In genomic region chr15:62469874-62470688, GRCh38 we compare ENCODE assay signal across 10 cellular contexts.
DNase-seq lines count a peak whose midpoint lies in the region; TF ChIP-seq lines count a peak whose summit lies in the region.
"Had no signal": no experiment of that assay in that cellular context is flagged by ENCODE, and none has a peak within 500 bp of the region (broad histone marks: within the 10 kb centered on the region; RNA-seq: fewer than 3 reads in every experiment).

No MANE protein-coding gene starts in this region.

- H3K27ac ChIP-seq in mammary epithelial cell (ENCODE audit: insufficient read depth, low read depth, low read length) (no peak overlapping the region), stomach (peak overlapping the region in 4 of 5 donors; percentile 65 to 77 (median 66))

- 26% methylated on average over 11 of the region's 11 CpGs for WGBS in mammary epithelial cell (ENCODE audit: low coverage, missing lambda C conversion rate)
- WGBS in stomach, 5 donors, result 63 to 77% (median 70%) methylated on average over 10 to 11 of the region's 11 CpGs

- H4K20me1 ChIP-seq in mammary epithelial cell (ENCODE audit: insufficient read depth, low read length), result no peaks in the 10 kb centered on the region

- in situ Hi-C loops in mammary epithelial cell (cut with MboI; ENCODE audit: low sequenced_read_pairs in 2 of 2), result no loop called here

- no peaks in the 10 kb centered on the region for H3K9me3 Mint-ChIP-seq in activated naive CD8-positive, alpha-beta T cell treated with anti-CD3 and anti-CD28 coated beads for 36 hours
- H3K9me3 Mint-ChIP-seq in activated T-cell treated with anti-CD3 and anti-CD28 coated beads, Interleukin-2, amount 50 U/mL, for 24 hours, result no peaks in the 10 kb centered on the region

- H3K4me3 Mint-ChIP-seq in activated naive CD8-positive, alpha-beta T cell treated with anti-CD3 and anti-CD28 coated beads for 36 hours, result no peak overlapping the region
- H3K4me3 Mint-ChIP-seq in activated T-cell treated with anti-CD3 and anti-CD28 coated beads, Interleukin-2, amount 50 U/mL, for 24 hours, result no peak overlapping the region

- H3K27me3 Mint-ChIP-seq in activated naive CD8-positive, alpha-beta T cell treated with anti-CD3 and anti-CD28 coated beads for 36 hours, result peaks cover 4% of the 10 kb centered on the region
- peaks cover 10% of the 10 kb centered on the region for H3K27me3 Mint-ChIP-seq in activated T-cell treated with anti-CD3 and anti-CD28 coated beads, Interleukin-2, amount 50 U/mL, for 24 hours

- H3K9me3 ChIP-seq in mammary epithelial cell (replicated peaks; ENCODE audit: insufficient read depth, low read length) (no peaks in the 10 kb centered on the region), stomach (no peaks in the 10 kb centered on the region)

- CTCF ChIA-PET in mammary epithelial cell (lab: Charles Lee; ENCODE audit: low non-redundant PET), result interaction anchor here (0.6 kb wide), 2 partner anchors 80 to 1243 kb away, joined by 3 to 6 read pairs; no protein-coding TSS in a partner anchor

- no peaks in the 10 kb centered on the region for H3K79me2 ChIP-seq in mammary epithelial cell (ENCODE audit: insufficient read depth, low read length)

- H2AFZ ChIP-seq in mammary epithelial cell (ENCODE audit: low read depth, low read length), result peak overlapping the region; percentile 64

- TF ChIP-seq CTCF in mammary epithelial cell (conservative IDR thresholded peaks at IDR 0.05 in 1 of 2, IDR thresholded peaks at IDR 0.05 in 1 of 2; ENCODE audit: extremely low read depth in 1 of 2, insufficient read depth in 1 of 2, low read depth in 1 of 2, low read length in 2 of 2), result no peak
- no peak for TF ChIP-seq CTCF in kidney epithelial cell (IDR thresholded peaks at IDR 0.05; ENCODE audit: insufficient read depth, low read length, poor library complexity, severe bottlenecking)
- TF ChIP-seq CTCF in stomach (IDR thresholded peaks at IDR 0.05), result no peak

- intact Hi-C loops in mammary epithelial cell (cut with micrococcal nuclease), result no loop called here
- intact Hi-C loops in stomach (cut with DNase I; ENCODE audit: low total_unique reads), result no loop called here

- no peak overlapping the region for H3K4me2 ChIP-seq in mammary epithelial cell (ENCODE audit: insufficient read depth, low read depth, low read length)

- H3K4me1 ChIP-seq in mammary epithelial cell (ENCODE audit: insufficient read depth, low read length), result peaks cover 11% of the 10 kb centered on the region
- peaks cover 3 to 74% (median 26%) of the 10 kb centered on the region in 4 donors for H3K4me1 ChIP-seq in stomach

- no peak overlapping the region for H3K4me3 ChIP-seq in mammary epithelial cell (replicated peaks in 1 of 3; ENCODE audit: insufficient read depth in 1 of 3, low read depth in 2 of 3, low read length in 3 of 3)
- H3K4me3 ChIP-seq in kidney epithelial cell (ENCODE audit: low read depth, low read length), result no peak overlapping the region
- no peak overlapping the region for H3K4me3 ChIP-seq in stomach

- peak; percentile 25 for DNase-seq in GOT3 (lab: John Stamatoyannopoulos, UW)
- peak; percentile 12 for DNase-seq in mammary epithelial cell
- DNase-seq in kidney epithelial cell (ENCODE audit: low read depth), result peak; percentile 21
- DNase-seq in stomach, result no peak
- DNase-seq in NOMO-1 treated with DMSO at 0.1 percent for 48 hours (lab: John Stamatoyannopoulos, UW; ENCODE audit: unreplicated experiment), result no peak
- no peak for DNase-seq in activated naive CD8-positive, alpha-beta T cell treated with anti-CD3 and anti-CD28 coated beads for 36 hours
- DNase-seq in NCI-H2081 (lab: John Stamatoyannopoulos, UW), result no peak
- no peak for DNase-seq in activated T-cell treated with anti-CD3 and anti-CD28 coated beads, Interleukin-2, amount 50 U/mL, for 24 hours
- DNase-seq: activated CD4-positive, alpha-beta T cell treated with anti-CD3 and anti-CD28 coated beads, Interleukin-2, amount 50 U/mL, for 1 hour; NCI-H187 treated with DMSO at 0.1 percent for 48 hours had no signal

- H3K4me1 Mint-ChIP-seq in activated naive CD8-positive, alpha-beta T cell treated with anti-CD3 and anti-CD28 coated beads for 36 hours, result peaks cover 2% of the 10 kb centered on the region
- H3K4me1 Mint-ChIP-seq in activated T-cell treated with anti-CD3 and anti-CD28 coated beads, Interleukin-2, amount 50 U/mL, for 24 hours (ENCODE audit: low read depth), result no peaks in the 10 kb centered on the region

- H3K9ac ChIP-seq in mammary epithelial cell (ENCODE audit: insufficient read depth, low read length), result no peak overlapping the region

- H3K27me3 ChIP-seq in mammary epithelial cell (ENCODE audit: insufficient read depth, low read length), result no peaks in the 10 kb centered on the region
- H3K27me3 ChIP-seq in kidney epithelial cell (ENCODE audit: control insufficient read depth, insufficient read depth, low read length), result no peaks in the 10 kb centered on the region
- no peaks in the 10 kb centered on the region for H3K27me3 ChIP-seq in stomach

- TF ChIP-seq POLR2A in stomach (IDR thresholded peaks at IDR 0.05), result no peak

- dilution Hi-C loops in mammary epithelial cell (cut with HindIII; ENCODE audit: low sequenced_read_pairs), result no loop called here

- no TSS peak for BruUV-seq in mammary epithelial cell (replicated peaks; lab: Mats Ljungman, UMichigan)

- no peaks in the 10 kb centered on the region for H3K36me3 ChIP-seq in mammary epithelial cell (ENCODE audit: insufficient read depth, low read length)
- H3K36me3 ChIP-seq in kidney epithelial cell (ENCODE audit: control insufficient read depth, insufficient read depth, low read length), result no peaks in the 10 kb centered on the region
- no peaks in the 10 kb centered on the region for H3K36me3 ChIP-seq in stomach

- no peaks in the 10 kb centered on the region for H3K36me3 Mint-ChIP-seq in activated naive CD8-positive, alpha-beta T cell treated with anti-CD3 and anti-CD28 coated beads for 36 hours
- H3K36me3 Mint-ChIP-seq in activated T-cell treated with anti-CD3 and anti-CD28 coated beads, Interleukin-2, amount 50 U/mL, for 24 hours (ENCODE audit: low read depth), result no peaks in the 10 kb centered on the region

- no peak for TF ChIP-seq EP300 in stomach (IDR thresholded peaks at IDR 0.05)

- H3K27ac Mint-ChIP-seq in activated naive CD8-positive, alpha-beta T cell treated with anti-CD3 and anti-CD28 coated beads for 36 hours, result no peak overlapping the region
- H3K27ac Mint-ChIP-seq in activated T-cell treated with anti-CD3 and anti-CD28 coated beads, Interleukin-2, amount 50 U/mL, for 24 hours, result no peak overlapping the region

Comparison
In these comparisons a context has a peak if more than half of its experiments do, and no peak if none do; other contexts are left out.
1. DNase-seq: peak in GOT3 (single experiment), mammary epithelial cell (single experiment) and kidney epithelial cell (single experiment); none in stomach (single experiment), NOMO-1 treated with DMSO at 0.1 percent for 48 hours (single experiment), activated naive CD8-positive, alpha-beta T cell treated with anti-CD3 and anti-CD28 coated beads for 36 hours (single experiment), NCI-H2081 (0 of 2) and activated T-cell treated with anti-CD3 and anti-CD28 coated beads, Interleukin-2, amount 50 U/mL, for 24 hours (single experiment).